Comparison of ENCODE assay signal across 15 cellular contexts in genomic region chr4:2141022-2141761, GRCh38.
A peak's percentile ranks its signal among the peaks of the same experiment; 100 is the strongest.
DNase-seq lines count a peak whose midpoint lies in the region; ATAC-seq and TF ChIP-seq lines count a peak whose summit lies in the region.
"Had no signal": no experiment of that assay in that cellular context is flagged by ENCODE, and none has a peak within 500 bp of the region (broad histone marks: within the 10 kb centered on the region; RNA-seq: fewer than 3 reads in every experiment).

No MANE protein-coding gene starts in this region.

- DNase-seq in caudate nucleus (lab: John Stamatoyannopoulos, UW): peak in 8 of 61 donors; percentile 11 to 55 (median 34)
- DNase-seq in putamen (ENCODE audit: low spot score): peak; percentile 12
- DNase-seq in T1000 (lab: John Stamatoyannopoulos, UW): no peak
- DNase-seq in nephron progenitor cell: no peak
- DNase-seq in NCI-H2029 (lab: John Stamatoyannopoulos, UW): no peak
- DNase-seq: activated CD4-positive, alpha-beta T cell treated with anti-CD3 and anti-CD28 coated beads, Interleukin-2, amount 50 U/mL, for 1 hour; aorta; glutamatergic neuron; IMR-90; NCI-H1048; NCI-H2171 treated with DMSO at 0.1 percent for 48 hours; trophoblast cell had no signal

- no peaks in the 10 kb centered on the region for H3K27me3 ChIP-seq in BLaER1

- peak overlapping the region; percentile 31 for H3K4me2 ChIP-seq in BLaER1

- peak overlapping the region; percentile 13; the same call in 1 of the 2 replicates for H3K9ac ChIP-seq in BLaER1

- H3K27me3 Mint-ChIP-seq in nephron progenitor cell (ENCODE audit: low read depth, poor library complexity): peaks cover 11% of the 10 kb centered on the region

- H3K27ac Mint-ChIP-seq in nephron progenitor cell: no peak overlapping the region

- peaks cover 41% of the 10 kb centered on the region for H3K4me1 ChIP-seq in BLaER1

- H3K4me3 Mint-ChIP-seq in nephron progenitor cell: no peak overlapping the region

- no peaks in the 10 kb centered on the region for H3K36me3 ChIP-seq in BLaER1

- H4K20me1 ChIP-seq in BLaER1: no peaks in the 10 kb centered on the region

- no peak overlapping the region for H3K4me3 ChIP-seq in BLaER1

- H3K9me3 ChIP-seq in BLaER1: no peaks in the 10 kb centered on the region

- H3K27ac ChIP-seq in BLaER1 (peak overlapping the region; percentile 18; the same call in 1 of the 2 replicates), caudate nucleus (ENCODE audit: low read depth, low read length) (peak overlapping the region; percentile 97)

- H3K36me3 Mint-ChIP-seq in nephron progenitor cell (ENCODE audit: low read depth): peaks cover 8% of the 10 kb centered on the region

- H3K9me3 Mint-ChIP-seq in nephron progenitor cell: peaks cover 18% of the 10 kb centered on the region

- ATAC-seq in GM19351 (IDR thresholded peaks at IDR 0.05; ENCODE audit: unreplicated experiment) (peak; percentile 54), HG03025 (IDR thresholded peaks at IDR 0.05; ENCODE audit: low FRiP score, unreplicated experiment) (no peak)

- no peak for TF ChIP-seq CTCF in nephron progenitor cell (IDR thresholded peaks at IDR 0.05)

- H3K4me1 Mint-ChIP-seq in nephron progenitor cell: peaks cover 33% of the 10 kb centered on the region
